In the genomic region with DNA sequence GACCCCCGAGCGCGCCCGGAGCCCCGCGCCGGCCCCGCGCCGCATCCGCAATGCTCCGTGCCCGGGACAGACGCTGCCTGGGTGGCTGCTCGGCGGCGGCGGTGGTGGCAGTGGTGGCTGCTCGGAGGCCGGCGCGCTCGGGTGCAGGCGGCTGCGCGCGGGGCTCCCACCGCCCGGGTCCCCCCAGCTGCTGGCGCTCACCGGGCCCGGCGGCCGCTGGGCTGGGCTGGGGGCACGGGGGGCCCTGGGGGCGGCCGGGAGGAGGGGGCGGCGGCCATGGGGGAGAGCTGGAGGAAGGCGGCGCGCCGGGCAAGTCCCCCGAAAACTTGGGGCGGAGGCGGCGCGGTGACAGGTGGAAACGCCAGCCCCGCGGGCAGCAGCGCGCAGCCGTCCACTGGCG, we compare ENCODE assay signal across 17 cellular contexts.
DNase-seq lines count a peak whose midpoint lies in the region; ATAC-seq and TF ChIP-seq lines count a peak whose summit lies in the region.
"Had no signal": no experiment of that assay in that cellular context is flagged by ENCODE, and none has a peak within 500 bp of the region (broad histone marks: within the 10 kb centered on the region; RNA-seq: fewer than 3 reads in every experiment).

No MANE protein-coding gene starts in this region.

- intact Hi-C loops in heart left ventricle (cut with DNase I) (loop anchor here in 1 of 10 donors (10.0 kb wide), 1 partner anchor 299 kb away; no protein-coding TSS in a partner anchor), sigmoid colon (cut with DNase I) (no loop called here)

- H3K4me3 ChIP-seq in cardiac muscle cell (peak overlapping the region; percentile 12), heart left ventricle (peak overlapping the region in 1 of 12 donors; percentile 35), WERI-Rb-1 (ENCODE audit: low read depth, low read length) (peak overlapping the region; percentile 47; the same call in 1 of the 2 replicates), sigmoid colon (no peak overlapping the region)

- peaks cover 58% of the 10 kb centered on the region for H3K27me3 ChIP-seq in cardiac muscle cell
- H3K27me3 ChIP-seq in heart left ventricle = peaks cover 9 to 45% (median 30%) of the 10 kb centered on the region in 9 donors
- peaks cover 3% of the 10 kb centered on the region for H3K27me3 ChIP-seq in WERI-Rb-1 (ENCODE audit: insufficient read depth, low read depth, severe bottlenecking)
- peaks cover 24 to 58% (median 40%) of the 10 kb centered on the region in 3 donors for H3K27me3 ChIP-seq in sigmoid colon

- no peaks in the 10 kb centered on the region for H3K4me1 ChIP-seq in cardiac muscle cell (ENCODE audit: low read depth)
- peaks cover 0 to 19% (median 4%) of the 10 kb centered on the region in 12 donors for H3K4me1 ChIP-seq in heart left ventricle
- H3K4me1 ChIP-seq in sigmoid colon = peaks cover 0 to 14% (median 11%) of the 10 kb centered on the region in 4 donors

- ATAC-seq in heart left ventricle = no peak
- ATAC-seq in stimulated activated naive CD8-positive, alpha-beta T cell treated with anti-CD3 and anti-CD28 coated beads, Interleukin-15, Interleukin-2, amounts not matched to agents 100 U/mL and 50 U/mL, for 24 hours = no peak
- ATAC-seq: activated T-cell treated with anti-CD3 and anti-CD28 coated beads, Interleukin-2, amount 50 U/mL, for 72 hours had no signal

- no peak for TF ChIP-seq POLR2A in heart left ventricle (IDR thresholded peaks at IDR 0.05)
- no peak for TF ChIP-seq POLR2A in sigmoid colon (IDR thresholded peaks at IDR 0.05)

- no peak for TF ChIP-seq EP300 in sigmoid colon (IDR thresholded peaks at IDR 0.05)

- H3K27ac ChIP-seq in cardiac muscle cell = no peak overlapping the region
- no peak overlapping the region for H3K27ac ChIP-seq in heart left ventricle
- H3K27ac ChIP-seq in WERI-Rb-1 = no peak overlapping the region
- H3K27ac ChIP-seq in sigmoid colon = no peak overlapping the region
- H3K27ac ChIP-seq: heart right ventricle had no signal

- TF ChIP-seq CTCF in cardiac muscle cell (IDR thresholded peaks at IDR 0.05; ENCODE audit: low read depth, low read length) = no peak
- no peak for TF ChIP-seq CTCF in heart left ventricle (IDR thresholded peaks at IDR 0.05)
- no peak for TF ChIP-seq CTCF in WERI-Rb-1 (IDR thresholded peaks at IDR 0.05; ENCODE audit: low read depth, low read length)
- no peak for TF ChIP-seq CTCF in sigmoid colon (IDR thresholded peaks at IDR 0.05)

- DNase-seq in cardiac muscle cell (ENCODE audit: low read depth in 1 of 2, low spot score in 1 of 2) = peak in 1 of 2 donors; percentile 26
- no peak for DNase-seq in heart left ventricle
- no peak for DNase-seq in WERI-Rb-1
- DNase-seq in left kidney (ENCODE audit: low read depth, low spot score) = peak; percentile 60
- DNase-seq in stimulated activated naive CD8-positive, alpha-beta T cell treated with anti-CD3 and anti-CD28 coated beads, Interleukin-15, Interleukin-2, amounts not matched to agents 100 U/mL and 50 U/mL, for 24 hours = peak; percentile 15
- DNase-seq in amygdala (lab: John Stamatoyannopoulos, UW) = no peak
- DNase-seq in activated CD8-positive, alpha-beta memory T cell treated with anti-CD3 and anti-CD28 coated beads for 24 hours = no peak
- no peak for DNase-seq in sigmoid colon
- DNase-seq: activated CD4-positive, alpha-beta memory T cell treated with anti-CD3 and anti-CD28 coated beads for 36 hours; caudate nucleus; CD4-positive, alpha-beta T cell; DND-41; effector memory CD4-positive, alpha-beta T cell; heart right ventricle; NCI-H345; stimulated activated naive CD4-positive, alpha-beta T cell treated with Interleukin-2 at 50 U/mL for 16 hours had no signal

- H3K9me3 ChIP-seq in cardiac muscle cell (ENCODE audit: low read depth) = no peaks in the 10 kb centered on the region
- no peaks in the 10 kb centered on the region for H3K9me3 ChIP-seq in heart left ventricle
- H3K9me3 ChIP-seq in WERI-Rb-1 (ENCODE audit: severe bottlenecking) = no peaks in the 10 kb centered on the region
- no peaks in the 10 kb centered on the region for H3K9me3 ChIP-seq in sigmoid colon
- H3K9me3 ChIP-seq: heart right ventricle had no signal

- no peaks in the 10 kb centered on the region for H3K36me3 ChIP-seq in cardiac muscle cell
- no peaks in the 10 kb centered on the region for H3K36me3 ChIP-seq in heart left ventricle
- no peaks in the 10 kb centered on the region for H3K36me3 ChIP-seq in WERI-Rb-1
- H3K36me3 ChIP-seq in sigmoid colon = no peaks in the 10 kb centered on the region
- H3K36me3 ChIP-seq: heart right ventricle had no signal

- WGBS in heart left ventricle, 4 donors = 1 to 2% (median 1%) methylated on average over 12 to 55 of the region's 55 CpGs
- 1 to 5% methylated on average over 55 of the region's 55 CpGs for WGBS in sigmoid colon, 2 donors

Comparison
In these comparisons a context has a peak if more than half of its experiments do, and no peak if none do; other contexts are left out.
1. DNase-seq: peak in left kidney (single experiment) and stimulated activated naive CD8-positive, alpha-beta T cell treated with anti-CD3 and anti-CD28 coated beads, Interleukin-15, Interleukin-2, amounts not matched to agents 100 U/mL and 50 U/mL, for 24 hours (single experiment); none in heart left ventricle (0 of 5), WERI-Rb-1 (single experiment), amygdala (0 of 56), activated CD8-positive, alpha-beta memory T cell treated with anti-CD3 and anti-CD28 coated beads for 24 hours (single experiment) and sigmoid colon (single experiment).
2. H3K4me3 ChIP-seq: peak in cardiac muscle cell (single experiment) and WERI-Rb-1 (single experiment); none in sigmoid colon (0 of 4).